ENCODE assay signal across 14 cellular contexts in the genomic region with DNA sequence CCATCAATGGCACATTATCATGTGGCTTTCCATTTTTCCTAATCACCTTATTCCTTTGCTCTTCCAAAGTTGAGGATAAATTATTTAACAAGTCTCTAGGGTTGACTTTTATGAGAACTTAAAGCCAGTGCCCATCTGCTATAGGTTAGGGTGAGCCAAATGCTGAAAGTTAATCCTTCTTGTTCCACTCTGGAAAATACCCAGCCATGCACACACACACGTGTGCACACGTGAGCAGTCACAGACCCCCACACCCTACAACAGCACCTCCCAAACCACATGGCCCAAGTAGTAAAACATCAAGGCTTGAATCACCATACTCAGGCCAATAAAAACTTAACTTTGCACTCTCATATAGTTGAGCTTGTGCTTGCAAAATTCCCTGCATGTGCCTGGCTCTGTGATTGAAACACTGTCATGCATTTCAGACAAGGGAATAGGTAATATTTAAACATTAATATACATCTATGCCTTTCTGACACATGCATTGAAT.
"Had no signal": no experiment of that assay in that cellular context is flagged by ENCODE, and none has a peak within 500 bp of the region (broad histone marks: within the 10 kb centered on the region; RNA-seq: fewer than 3 reads in every experiment).

No MANE protein-coding gene starts in this region.

- H3K27me3 ChIP-seq: gastroesophageal sphincter, upper lobe of left lung had no signal

- FAIRE-seq: astrocyte had no signal

- ATAC-seq: activated CD4-positive, alpha-beta T cell treated with anti-CD3 and anti-CD28 coated beads for 36 hours; activated CD8-positive, alpha-beta T cell treated with anti-CD3 and anti-CD28 coated beads for 36 hours; activated T-cell treated with anti-CD3 and anti-CD28 coated beads, Interleukin-2, amount 50 U/mL, for 4 hours; gastroesophageal sphincter; naive thymus-derived CD8-positive, alpha-beta T cell; stimulated activated naive CD8-positive, alpha-beta T cell treated with anti-CD3 and anti-CD28 coated beads, Interleukin-15, amount 100 ng/mL, for 72 hours; T-helper 17 cell had no signal

- H3K9me3 ChIP-seq: gastroesophageal sphincter, left ventricle myocardium inferior, upper lobe of left lung had no signal

- H3K4me3 ChIP-seq: gastroesophageal sphincter, left ventricle myocardium inferior, upper lobe of left lung had no signal

- H3K27ac ChIP-seq: gastroesophageal sphincter, left ventricle myocardium inferior, upper lobe of left lung had no signal

- DNase-seq: activated CD4-positive, alpha-beta T cell treated with anti-CD3 and anti-CD28 coated beads for 36 hours; activated CD8-positive, alpha-beta T cell treated with anti-CD3 and anti-CD28 coated beads for 36 hours; activated effector memory CD4-positive, alpha-beta T cell treated with Interleukin-2 at 50 U/mL for 16 hours; activated naive CD4-positive, alpha-beta T cell treated with anti-CD3 and anti-CD28 coated beads, Interleukin-2, amount 50 U/mL, for 16 hours; activated T-cell treated with anti-CD3 and anti-CD28 coated beads, Interleukin-2, amount 50 U/mL, for 4 hours; endodermal cell; islet precursor cell; left ventricle myocardium inferior; naive thymus-derived CD8-positive, alpha-beta T cell; stimulated activated naive CD8-positive, alpha-beta T cell treated with anti-CD3 and anti-CD28 coated beads, Interleukin-15, amount 100 ng/mL, for 72 hours; T-helper 17 cell; upper lobe of left lung had no signal

- H3K36me3 ChIP-seq: gastroesophageal sphincter, left ventricle myocardium inferior, upper lobe of left lung had no signal

- H3K4me1 ChIP-seq: gastroesophageal sphincter, upper lobe of left lung had no signal
